ENCODE assay signal across 18 cellular contexts in the genomic region with DNA sequence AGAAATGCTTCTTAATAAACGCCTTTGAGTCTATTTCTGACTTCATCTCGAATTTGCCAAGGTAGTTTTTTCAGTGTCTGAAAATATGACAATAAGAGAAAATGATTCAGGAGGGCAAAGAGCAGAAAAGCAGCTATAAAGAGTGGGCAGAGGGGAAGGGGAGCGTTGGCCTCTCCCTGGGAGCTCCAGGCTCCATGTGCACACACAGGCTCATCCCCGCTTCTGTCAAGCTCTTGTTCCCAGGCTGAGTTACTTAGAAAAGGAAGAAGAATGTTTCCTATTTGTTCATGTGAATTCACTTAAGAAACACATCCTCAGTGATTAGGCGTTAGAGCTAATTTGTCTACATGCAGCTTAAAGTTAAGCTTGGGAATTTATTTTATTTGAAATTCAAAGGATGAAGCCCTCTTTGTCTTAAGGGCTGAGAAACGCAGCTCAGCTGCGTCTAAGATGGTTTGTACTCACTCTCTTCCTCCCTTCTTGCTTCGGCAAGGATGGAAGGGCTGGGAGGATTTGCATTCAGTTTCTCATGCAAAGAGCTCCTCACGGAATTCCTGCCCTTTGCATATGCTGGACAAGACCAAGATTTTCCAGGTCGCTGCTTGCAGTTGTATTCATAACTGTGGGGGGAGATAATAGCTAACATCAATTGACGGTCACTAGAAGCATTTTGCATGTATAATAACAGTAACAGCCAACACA.
"Had no signal": no experiment of that assay in that cellular context is flagged by ENCODE, and none has a peak within 500 bp of the region (broad histone marks: within the 10 kb centered on the region; RNA-seq: fewer than 3 reads in every experiment).

No MANE protein-coding gene starts in this region.

- H3K27ac ChIP-seq: adrenal gland, ascending aorta, brain microvascular endothelial cell, heart right ventricle, left ventricle myocardium inferior, ovary, prostate gland, testis, upper lobe of left lung had no signal

- H3K4me3 ChIP-seq: adrenal gland, ascending aorta, heart right ventricle, left ventricle myocardium inferior, ovary, prostate gland, testis, upper lobe of left lung had no signal

- DNase-seq: activated T-cell treated with anti-CD3 and anti-CD28 coated beads, Interleukin-2, amount 50 U/mL, for 24 hours; adrenal gland; brain microvascular endothelial cell; effector CD4-positive, alpha-beta T cell; erythroblast; foreskin fibroblast; heart right ventricle; left ventricle myocardium inferior; natural killer cell; ovary; stimulated activated CD4-positive, alpha-beta T cell treated with anti-CD3 and anti-CD28 coated beads, Interleukin-2, amount 100 ng/mL, for 48 hours; stimulated activated CD8-positive, alpha-beta memory T cell treated with anti-CD3 and anti-CD28 coated beads, Interleukin-4, amount 100 ng/mL, for 48 hours; stimulated activated naive B cell treated with anti-CD40 and anti-IgM and Interleukin-4, amounts not matched to agents 10 μg/mL and 1 μg/mL and 100 μg/mL, for 72 hours; T-helper 9 cell; testis; upper lobe of left lung had no signal

- H3K36me3 ChIP-seq: adrenal gland, ascending aorta, brain microvascular endothelial cell, heart right ventricle, left ventricle myocardium inferior, ovary, prostate gland, upper lobe of left lung had no signal

- H3K9me3 ChIP-seq: adrenal gland, ascending aorta, ovary, prostate gland, testis, upper lobe of left lung had no signal

- H3K27me3 ChIP-seq: adrenal gland, ascending aorta, brain microvascular endothelial cell, heart right ventricle, ovary, testis, upper lobe of left lung had no signal

- H3K4me1 ChIP-seq: adrenal gland, ascending aorta, prostate gland, testis, upper lobe of left lung had no signal
